20 cellular contexts compared by ENCODE assay signal in genomic region chr2:238902285-238902684, GRCh38. TPM values are rescaled to one million over a fixed set of nuclear protein-coding genes. Genes with fewer than 3 reads are reported as not detected.
DNase-seq lines count a peak whose midpoint lies in the region; FAIRE-seq and TF ChIP-seq lines count a peak whose summit lies in the region.
"Had no signal": no experiment of that assay in that cellular context is flagged by ENCODE, and none has a peak within 500 bp of the region (broad histone marks: within the 10 kb centered on the region; RNA-seq: fewer than 3 reads in every experiment).

No MANE protein-coding gene starts in this region.

- H3K4me1 ChIP-seq in HEK293 (ENCODE audit: control insufficient read depth, insufficient read depth, low read length) (no peaks in the 10 kb centered on the region), H1 (replicated peaks in 1 of 4; ENCODE audit: control insufficient read depth in 3 of 4, insufficient read depth in 4 of 4, low read length in 3 of 4) (no peaks in the 10 kb centered on the region), neuronal stem cell (ENCODE audit: control insufficient read depth in 2 of 2, insufficient read depth in 1 of 2, low read depth in 1 of 2, low read length in 2 of 2) (peaks cover 0 to 15% of the 10 kb centered on the region in 2 donors), ovary (ENCODE audit: insufficient read depth) (peaks cover 18% of the 10 kb centered on the region)
- H3K4me1 ChIP-seq: A549, BE2C had no signal

- H3K27me3 ChIP-seq in H1 (replicated peaks in 1 of 4; ENCODE audit: control insufficient read depth in 3 of 4, extremely low read depth in 1 of 4, insufficient read depth in 3 of 4, low read length in 3 of 4) (no peaks in the 10 kb centered on the region), neuronal stem cell (ENCODE audit: control insufficient read depth in 3 of 3, insufficient read depth in 3 of 3, low read depth in 1 of 3, low read length in 3 of 3) (peaks cover 0 to 11% (median 2%) of the 10 kb centered on the region in 3 experiments), ovary (no peaks in the 10 kb centered on the region)
- H3K27me3 ChIP-seq: BE2C had no signal

- no peak overlapping the region for H3K4me3 Mint-ChIP-seq in activated naive CD4-positive, alpha-beta T cell treated with anti-CD3 and anti-CD28 coated beads for 36 hours
- H3K4me3 Mint-ChIP-seq: CD14-positive monocyte; CD8-positive, alpha-beta T cell had no signal

- H3K4me2 ChIP-seq in H1 (ENCODE audit: insufficient read depth in 1 of 2, low read depth in 2 of 2, low read length in 2 of 2) (no peak overlapping the region), neuronal stem cell (ENCODE audit: insufficient read depth, low read length, poor library complexity, severe bottlenecking) (no peak overlapping the region)
- H3K4me2 ChIP-seq: A549 had no signal

- no peak overlapping the region for H2BK20ac ChIP-seq in H1 (ENCODE audit: low read length)

- TF ChIP-seq POLR2A in H1 (IDR thresholded peaks at IDR 0.05; ENCODE audit: control extremely low read depth in 1 of 2, low read depth in 2 of 2, low read length in 2 of 2) (no peak), ovary (IDR thresholded peaks at IDR 0.05) (no peak)

- H2BK5ac ChIP-seq in H1 (ENCODE audit: low read depth, low read length), result no peak overlapping the region
- no peak overlapping the region for H2BK5ac ChIP-seq in neuronal stem cell (ENCODE audit: low read length)

- no peak overlapping the region for H3K27ac Mint-ChIP-seq in activated naive CD4-positive, alpha-beta T cell treated with anti-CD3 and anti-CD28 coated beads for 36 hours
- H3K27ac Mint-ChIP-seq: CD14-positive monocyte; CD8-positive, alpha-beta T cell had no signal

- peaks cover 0 to 9% of the 10 kb centered on the region in 2 experiments for H4K20me1 ChIP-seq in H1 (replicated peaks in 1 of 2; ENCODE audit: control insufficient read depth in 1 of 2, insufficient read depth in 2 of 2, low read length in 2 of 2)

- no peak overlapping the region; the same call in 1 of the 2 replicates for H4K8ac ChIP-seq in H1 (ENCODE audit: extremely low read depth, insufficient read depth, low read length)
- H4K8ac ChIP-seq in neuronal stem cell (ENCODE audit: low read depth, low read length), result no peak overlapping the region

- H4K91ac ChIP-seq in H1 (replicated peaks; ENCODE audit: insufficient read length, low read length), result no peak overlapping the region
- H4K91ac ChIP-seq in neuronal stem cell (ENCODE audit: low read depth, low read length, poor library complexity), result no peak overlapping the region

- H3K4me3 ChIP-seq in HEK293 (ENCODE audit: low read depth, low read length) (no peak overlapping the region), H1 (ENCODE audit: extremely low read depth in 1 of 4, insufficient read depth in 2 of 4, low read depth in 3 of 4, low read length in 4 of 4) (no peak overlapping the region), neuronal stem cell (ENCODE audit: low read length in 2 of 2) (peak overlapping the region in 1 of 2 donors; percentile 44), ovary (no peak overlapping the region)
- H3K4me3 ChIP-seq: A549 had no signal

- H3K4ac ChIP-seq in H1 (replicated peaks; ENCODE audit: insufficient read length, low read depth, low read length) (no peak overlapping the region), neuronal stem cell (ENCODE audit: low read length) (no peak overlapping the region)

- H3K9me3 ChIP-seq in HEK293 (ENCODE audit: control insufficient read depth, insufficient read depth, low read depth, low read length), result no peaks in the 10 kb centered on the region
- H3K9me3 ChIP-seq in H1 (ENCODE audit: insufficient read depth in 2 of 2, low read depth in 1 of 2, low read length in 1 of 2), result no peaks in the 10 kb centered on the region
- H3K9me3 ChIP-seq in neuronal stem cell (replicated peaks in 1 of 2; ENCODE audit: control insufficient read depth in 2 of 2, insufficient read depth in 1 of 2, low read depth in 1 of 2, low read length in 2 of 2), result peaks cover 0 to 5% of the 10 kb centered on the region in 2 donors
- H3K9me3 ChIP-seq in ovary, result no peaks in the 10 kb centered on the region
- H3K9me3 ChIP-seq: A549, BE2C had no signal

- intact Hi-C loops in activated naive CD4-positive, alpha-beta T cell treated with anti-CD3 and anti-CD28 coated beads for 36 hours (cut with micrococcal nuclease), result no loop called here
- intact Hi-C loops in ovary (cut with DNase I), result no loop called here

- H3K23me2 ChIP-seq in H1 (ENCODE audit: low read depth, low read length), result peaks cover 23% of the 10 kb centered on the region; the same call in 1 of the 2 replicates

- H3K36me3 ChIP-seq in HEK293 (ENCODE audit: control insufficient read depth in 2 of 2, insufficient read depth in 1 of 2, low read length in 2 of 2) (no peaks in the 10 kb centered on the region; a peak in 1 of 3 replicates), H1 (ENCODE audit: control insufficient read depth in 2 of 4, insufficient read depth in 4 of 4, low read length in 3 of 4) (no peaks in the 10 kb centered on the region), neuronal stem cell (replicated peaks in 1 of 2; ENCODE audit: control insufficient read depth in 2 of 2, insufficient read depth in 2 of 2, low read length in 2 of 2) (no peaks in the 10 kb centered on the region), ovary (no peaks in the 10 kb centered on the region)
- H3K36me3 ChIP-seq: BE2C had no signal

- H3K23ac ChIP-seq in H1 (ENCODE audit: insufficient read length) (no peak overlapping the region), neuronal stem cell (ENCODE audit: low read depth, low read length, poor library complexity) (no peak overlapping the region)

- no peak for TF ChIP-seq RAD21 in H1 (IDR thresholded peaks at IDR 0.05 in 1 of 2, conservative IDR thresholded peaks at IDR 0.05 in 1 of 2; ENCODE audit: low read depth in 2 of 2, low read length in 2 of 2)

- FAIRE-seq in H1 (lab: Jason Lieb, UNC), result no peak
- FAIRE-seq: A549, D721Med, G401.6, GM12892 had no signal

- TF ChIP-seq EP300 in H1 (IDR thresholded peaks at IDR 0.05; ENCODE audit: borderline replicate concordance in 1 of 2, low read depth in 2 of 2, low read length in 2 of 2), result no peak
- TF ChIP-seq EP300 in ovary (IDR thresholded peaks at IDR 0.05), result no peak

- H3K36me3 Mint-ChIP-seq in activated naive CD4-positive, alpha-beta T cell treated with anti-CD3 and anti-CD28 coated beads for 36 hours (ENCODE audit: low read depth), result no peaks in the 10 kb centered on the region
- H3K36me3 Mint-ChIP-seq: CD14-positive monocyte; CD8-positive, alpha-beta T cell had no signal

- H3K79me2 ChIP-seq in H1 (ENCODE audit: control insufficient read depth in 1 of 2, insufficient read depth in 2 of 2, low read length in 2 of 2), result no peaks in the 10 kb centered on the region

- H2BK12ac ChIP-seq in H1 (ENCODE audit: low read depth, low read length) (no peak overlapping the region), neuronal stem cell (ENCODE audit: low read length) (no peak overlapping the region)

- H3K9ac ChIP-seq in H1 (replicated peaks in 1 of 4; ENCODE audit: extremely low read depth in 1 of 4, low read depth in 3 of 4, low read length in 3 of 4), result no peak overlapping the region
- H3K9ac ChIP-seq in neuronal stem cell (ENCODE audit: low read depth, low read length, poor library complexity), result no peak overlapping the region

- POLR2A ChIA-PET in HEK293 (lab: Yijun Ruan, JAX), result no interaction called here
- POLR2A ChIA-PET in H1 (lab: Charles Lee; ENCODE audit: partially characterized antibody), result no interaction called here

- H3K56ac ChIP-seq in H1 (replicated peaks; ENCODE audit: insufficient read length, low read depth, low read length), result peak overlapping the region; percentile 99

- no peaks in the 10 kb centered on the region for H3K4me1 Mint-ChIP-seq in activated naive CD4-positive, alpha-beta T cell treated with anti-CD3 and anti-CD28 coated beads for 36 hours (ENCODE audit: low read depth)
- H3K4me1 Mint-ChIP-seq: CD14-positive monocyte had no signal

- no peak overlapping the region for H2AFZ ChIP-seq in H1 (ENCODE audit: low read length)
- H2AFZ ChIP-seq in neuronal stem cell (ENCODE audit: low read length), result no peak overlapping the region

- no peak for TF ChIP-seq CTCF in HEK293 (tag by site-specific recombination; IDR thresholded peaks at IDR 0.05)
- TF ChIP-seq CTCF in H1 (IDR thresholded peaks at IDR 0.05; ENCODE audit: control extremely low read depth in 1 of 3, insufficient read depth in 1 of 3, low read depth in 1 of 3, low read length in 3 of 3), result no peak
- no peak for TF ChIP-seq CTCF in ovary (IDR thresholded peaks at IDR 0.05)

- H2AK5ac ChIP-seq in H1 (ENCODE audit: low read depth, low read length) (no peak overlapping the region; the same call in 1 of the 2 replicates), neuronal stem cell (ENCODE audit: low read depth, low read length) (no peak overlapping the region)

- H3K14ac ChIP-seq in H1 (ENCODE audit: insufficient read length), result no peak overlapping the region
- H3K14ac ChIP-seq in neuronal stem cell (ENCODE audit: low read length), result peak overlapping the region; percentile 84

- no peak overlapping the region for H2BK120ac ChIP-seq in H1 (replicated peaks; ENCODE audit: low read depth, low read length)
- H2BK120ac ChIP-seq in neuronal stem cell (ENCODE audit: low read depth, low read length), result no peak overlapping the region

- H2BK15ac ChIP-seq in H1 (ENCODE audit: low read length) (no peak overlapping the region), neuronal stem cell (ENCODE audit: low read length) (no peak overlapping the region)

- DNase-seq in H1 (ENCODE audit: low read depth in 1 of 2, low spot score in 2 of 2) (no peak), neuronal stem cell (ENCODE audit: low spot score) (no peak), ovary (no peak), ecto neural progenitor cell (ENCODE audit: low spot score) (no peak)
- DNase-seq in activated naive CD4-positive, alpha-beta T cell treated with anti-CD3 and anti-CD28 coated beads for 36 hours, result no peak
- DNase-seq: BE2C; CD8-positive, alpha-beta T cell; COR-L47; DMS153; DMS79 treated with DMSO at 0.1 percent for 48 hours; EL; GOT3; HCEC 1CT had no signal

- CTCF ChIA-PET in HEK293 (lab: Yijun Ruan, JAX) (no interaction called here), H1 (lab: Charles Lee; ENCODE audit: partially characterized antibody) (no interaction called here)
- CTCF ChIA-PET in activated naive CD4-positive, alpha-beta T cell treated with anti-CD3 and anti-CD28 coated beads for 36 hours (lab: Charles Lee), result no interaction called here

- H3K9me3 Mint-ChIP-seq in activated naive CD4-positive, alpha-beta T cell treated with anti-CD3 and anti-CD28 coated beads for 36 hours, result no peaks in the 10 kb centered on the region
- H3K9me3 Mint-ChIP-seq: CD8-positive, alpha-beta T cell had no signal

- H3K18ac ChIP-seq in H1 (ENCODE audit: extremely low read depth, low read length) (no peak overlapping the region), neuronal stem cell (ENCODE audit: low read length) (no peak overlapping the region)

- H3K79me1 ChIP-seq in H1 (ENCODE audit: low read depth, low read length) (no peaks in the 10 kb centered on the region), neuronal stem cell (ENCODE audit: low read depth, low read length) (no peaks in the 10 kb centered on the region)

- no peak overlapping the region for H4K5ac ChIP-seq in H1 (ENCODE audit: insufficient read length, low read depth, low read length)

- no peak overlapping the region for H3K27ac ChIP-seq in HEK293 (ENCODE audit: extremely low read depth, low read depth, low read length)
- H3K27ac ChIP-seq in H1 (ENCODE audit: low read depth, low read length), result 0 out of 2 replicates have a peak overlapping the region, but pooled peaks have one; percentile 10
- no peak overlapping the region for H3K27ac ChIP-seq in neuronal stem cell (replicated peaks; ENCODE audit: low read length)
- H3K27ac ChIP-seq in ovary, result no peak overlapping the region
- H3K27ac ChIP-seq: A549, HL-60 had no signal

- WGBS in H1 (ENCODE audit: extremely low coverage in 1 of 2, insufficient coverage in 1 of 2, insufficient read length in 1 of 2, insufficient replicate concordance in 2 of 2, low coverage in 1 of 2, low lambda C conversion rate in 2 of 2, missing lambda C conversion rate in 1 of 2), 2 experiments, result 77 to 100% methylated on average over 2 of the region's 2 CpGs
- WGBS in neuronal stem cell (ENCODE audit: extremely low coverage in 2 of 2, insufficient read length in 2 of 2, insufficient replicate concordance in 1 of 2), 2 donors, result 100% methylated on average over 2 of the region's 2 CpGs; no CpG with 5 or more reads in 1 of the 2 donors
- WGBS in ovary, 3 donors, result 90 to 97% (median 94%) methylated on average over 2 of the region's 2 CpGs

- H3K27me3 Mint-ChIP-seq in activated naive CD4-positive, alpha-beta T cell treated with anti-CD3 and anti-CD28 coated beads for 36 hours (ENCODE audit: low read depth), result peaks cover 4% of the 10 kb centered on the region

RNA-seq across cellular contexts. Expression of gene TWIST2, which starts 54.4 kb away (rescaled TPM):
- total RNA-seq in H1 (2021; fragmentation: NEBNext Ultra II Directional; extraction: Animal tissue kit (Norgen Biotek cat#: 25700)), result 2.1 and 2.6 TPM in 2 replicates
- 4.3 and 5.4 TPM in 2 replicates for polyA plus RNA-seq in H1 (2011; rRNA removed)
- 4.8 TPM for polyA plus RNA-seq in H1 (2011; cell fraction: cytosol; rRNA removed)
- 2.7 TPM for polyA plus RNA-seq in H1 (2011; cell fraction: nucleus; rRNA removed)
- polyA plus RNA-seq in H1 (2012, experiment 1 of 2), result 2.3 to 3.8 TPM (median 3.3 TPM) in 4 replicates
- 4.1 TPM for polyA plus RNA-seq in H1 (2012, experiment 2 of 2)
- 2.4 TPM for polyA plus RNA-seq in H1 (2013, experiment 1 of 2)
- polyA plus RNA-seq in H1 (2013, experiment 2 of 2), result 2.4 TPM
- polyA minus RNA-seq in H1 (2011; rRNA and poly(A)+ RNA removed), result 0.93 and 1.2 TPM in 2 replicates
- polyA minus RNA-seq in H1 (2011; cell fraction: cytosol; rRNA and poly(A)+ RNA removed), result 1.9 TPM
- 7.0 TPM for polyA minus RNA-seq in H1 (2011; cell fraction: nucleus; rRNA and poly(A)+ RNA removed)
- 2.1 TPM for polyA plus RNA-seq in neuronal stem cell (2013, experiment 1 of 2)
- polyA plus RNA-seq in neuronal stem cell (2013, experiment 2 of 2), result 2.4 TPM
- not detected for total RNA-seq in activated naive CD4-positive, alpha-beta T cell treated with anti-CD3 and anti-CD28 coated beads for 36 hours
- 100 to 1,000 TPM in 1 of 7 donors, 10 to 100 TPM in 6; 17.8 to 104 (median 40.7) TPM for total RNA-seq in ovary
- polyA plus RNA-seq in ovary, result 10 to 100 TPM; 14.2 to 32.7 TPM
- total RNA-seq: CD8-positive, alpha-beta T cell had no signal
